Comparison of ENCODE assay signal across 9 cellular contexts in genomic region chr10:99318475-99318874, GRCh38. TPM values are rescaled to one million over a fixed set of nuclear protein-coding genes. Genes with fewer than 3 reads are reported as not detected.
"Had no signal": no experiment of that assay in that cellular context is flagged by ENCODE, and none has a peak within 500 bp of the region (broad histone marks: within the 10 kb centered on the region; RNA-seq: fewer than 3 reads in every experiment).

No MANE protein-coding gene starts in this region.

- FAIRE-seq: HTR-8/SVneo, K562 had no signal

- ATAC-seq: K562 had no signal

- H3K4me3 ChIP-seq: K562 had no signal

- H3K27ac ChIP-seq: HL-60 had no signal

- DNase-seq: IMR-90, KBM-7, KG1 had no signal

RNA-seq across cellular contexts. Expression of gene CNNM1, which starts 10.7 kb away (rescaled TPM):
- total RNA-seq: HT-29, HT1080, K562 had no signal
- polyA plus RNA-seq: IgD-negative memory B cell, K562 had no signal
